Comparison of ENCODE assay signal across 8 cellular contexts in the genomic region with DNA sequence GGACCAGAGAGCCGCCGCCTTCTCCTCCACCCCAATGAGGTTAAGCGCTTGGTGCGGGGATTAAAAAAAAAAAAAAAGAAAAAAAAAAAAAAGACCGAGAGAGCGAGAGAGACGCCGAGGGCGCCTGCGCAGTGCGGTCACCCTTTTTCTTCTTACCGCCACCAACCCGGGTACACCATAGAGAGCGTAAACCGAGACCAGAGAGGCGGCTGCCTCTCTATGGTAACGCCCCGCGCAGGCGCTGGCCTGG. TPM values are rescaled to one million over a fixed set of nuclear protein-coding genes. Genes with fewer than 3 reads are reported as not detected.
A peak's percentile ranks its signal among the peaks of the same experiment; 100 is the strongest.
DNase-seq lines count a peak whose midpoint lies in the region; FAIRE-seq and TF ChIP-seq lines count a peak whose summit lies in the region.

A gene (minus strand): TSS at position 61 of the 250 bp plus-strand sequence. CDS start 43,567 bp downstream, outside the sequence.

- H3K27ac Mint-ChIP-seq in activated naive CD4-positive, alpha-beta T cell treated with anti-CD3 and anti-CD28 coated beads, Interleukin-2, amount 10 ng/mL, durations not matched to agents 7 days and 5 days, result peak within 1 kb of the TSS; percentile 99

- H3K4me3 ChIP-seq in H7 (ENCODE audit: insufficient read depth, low read depth, low read length) (peak within 1 kb of the TSS; percentile 71), MM.1S (ENCODE audit: low read length) (peak within 1 kb of the TSS; percentile 76), neuronal stem cell (ENCODE audit: low read length in 2 of 2) (peak within 1 kb of the TSS; percentile 63 to 92), suprapubic skin (peak within 1 kb of the TSS; percentile 99)

- peak in 1 of 2 donors; percentile 24 for TF ChIP-seq POLR2A in suprapubic skin (IDR thresholded peaks at IDR 0.05)

- H3K14ac ChIP-seq in neuronal stem cell (ENCODE audit: low read length), result peak within 1 kb of the TSS; percentile 40

- peaks cover 2% of the 10 kb centered on the region for H3K79me1 ChIP-seq in neuronal stem cell (ENCODE audit: low read depth, low read length)

- H3K79me2 ChIP-seq in MM.1S (ENCODE audit: low read length), result peaks cover 77% of the 10 kb centered on the region

- H3K23ac ChIP-seq in neuronal stem cell (ENCODE audit: low read depth, low read length, poor library complexity), result peak within 1 kb of the TSS; percentile 70

- no CpG with 5 or more reads among the region's 20 CpGs for WGBS in neuronal stem cell (ENCODE audit: extremely low coverage in 2 of 2, insufficient read length in 2 of 2, insufficient replicate concordance in 1 of 2), 2 donors
- WGBS in suprapubic skin, result under 1% methylated on average over 20 of the region's 20 CpGs

- H3K9ac ChIP-seq in MM.1S (ENCODE audit: low read length) (peak within 1 kb of the TSS; percentile 93), neuronal stem cell (ENCODE audit: low read depth, low read length, poor library complexity) (peak within 1 kb of the TSS; percentile 93)

- peak; percentile 96 for DNase-seq in EL
- DNase-seq in H7, result peak; percentile 95
- peak; percentile 98 for DNase-seq in MM.1S
- DNase-seq in SK-N-DZ (ENCODE audit: low spot score), result peak; percentile 98
- peak; percentile 98 for DNase-seq in activated naive CD4-positive, alpha-beta T cell treated with anti-CD3 and anti-CD28 coated beads, Interleukin-2, amount 10 ng/mL, durations not matched to agents 7 days and 5 days
- DNase-seq in frontal cortex (ENCODE audit: low spot score in 2 of 2), result peak; percentile 92
- peak; percentile 96 for DNase-seq in neuronal stem cell (ENCODE audit: low spot score)
- peak; percentile 97 to 98 for DNase-seq in suprapubic skin (ENCODE audit: low spot score in 2 of 2)

- H3K18ac ChIP-seq in neuronal stem cell (ENCODE audit: low read length), result peak within 1 kb of the TSS; percentile 95

- H2BK5ac ChIP-seq in neuronal stem cell (ENCODE audit: low read length), result peak within 1 kb of the TSS; percentile 15

- H2AFZ ChIP-seq in MM.1S (ENCODE audit: low read length) (peak within 1 kb of the TSS; percentile 84), neuronal stem cell (ENCODE audit: low read length) (peak within 1 kb of the TSS; percentile 86)

- H2BK120ac ChIP-seq in neuronal stem cell (ENCODE audit: low read depth, low read length), result peak within 1 kb of the TSS; percentile 66

- peaks cover 66% of the 10 kb centered on the region for H3K4me1 Mint-ChIP-seq in activated naive CD4-positive, alpha-beta T cell treated with anti-CD3 and anti-CD28 coated beads, Interleukin-2, amount 10 ng/mL, durations not matched to agents 7 days and 5 days

- H3K4me3 Mint-ChIP-seq in activated naive CD4-positive, alpha-beta T cell treated with anti-CD3 and anti-CD28 coated beads, Interleukin-2, amount 10 ng/mL, durations not matched to agents 7 days and 5 days, result peak within 1 kb of the TSS; percentile 87

- peaks cover 19% of the 10 kb centered on the region for H3K36me3 Mint-ChIP-seq in activated naive CD4-positive, alpha-beta T cell treated with anti-CD3 and anti-CD28 coated beads, Interleukin-2, amount 10 ng/mL, durations not matched to agents 7 days and 5 days

- CTCF ChIA-PET in activated naive CD4-positive, alpha-beta T cell treated with anti-CD3 and anti-CD28 coated beads, Interleukin-2, amount 10 ng/mL, durations not matched to agents 7 days and 5 days (lab: Charles Lee), result interaction anchor here (1.0 to 1.4 kb wide), 2 partner anchors 50 to 86 kb away, joined by 3 to 4 read pairs; no protein-coding TSS in a partner anchor

- H3K27me3 ChIP-seq in H7 (ENCODE audit: control insufficient read depth, insufficient read depth, low read length), result no peaks in the 10 kb centered on the region
- no peaks in the 10 kb centered on the region for H3K27me3 ChIP-seq in MM.1S (replicated peaks; ENCODE audit: insufficient read depth, low read length)
- H3K27me3 ChIP-seq in neuronal stem cell (ENCODE audit: control insufficient read depth in 3 of 3, insufficient read depth in 3 of 3, low read depth in 1 of 3, low read length in 3 of 3), result no peaks in the 10 kb centered on the region
- no peaks in the 10 kb centered on the region for H3K27me3 ChIP-seq in suprapubic skin

- H3K9me3 Mint-ChIP-seq in activated naive CD4-positive, alpha-beta T cell treated with anti-CD3 and anti-CD28 coated beads, Interleukin-2, amount 10 ng/mL, durations not matched to agents 7 days and 5 days, result no peaks in the 10 kb centered on the region

- TF ChIP-seq CTCF in MM.1S (IDR thresholded peaks at IDR 0.05; ENCODE audit: low read length), result no peak
- TF ChIP-seq CTCF in suprapubic skin (IDR thresholded peaks at IDR 0.05), result no peak

- H3K27ac ChIP-seq in MM.1S (ENCODE audit: low read length) (peak within 1 kb of the TSS; percentile 92), neuronal stem cell (replicated peaks; ENCODE audit: low read length) (peak within 1 kb of the TSS; percentile 89), suprapubic skin (peak within 1 kb of the TSS; percentile 94)

- no peak within 1 kb of the TSS for H4K91ac ChIP-seq in neuronal stem cell (ENCODE audit: low read depth, low read length, poor library complexity)

- H3K9me3 ChIP-seq in MM.1S (replicated peaks; ENCODE audit: insufficient read depth, low read length), result no peaks in the 10 kb centered on the region
- no peaks in the 10 kb centered on the region for H3K9me3 ChIP-seq in neuronal stem cell (replicated peaks in 1 of 2; ENCODE audit: control insufficient read depth in 2 of 2, insufficient read depth in 1 of 2, low read depth in 1 of 2, low read length in 2 of 2)
- no peaks in the 10 kb centered on the region for H3K9me3 ChIP-seq in suprapubic skin

- no peak within 1 kb of the TSS for H3K4ac ChIP-seq in neuronal stem cell (ENCODE audit: low read length)

- H2AK5ac ChIP-seq in neuronal stem cell (ENCODE audit: low read depth, low read length), result no peak within 1 kb of the TSS

- peaks cover 9% of the 10 kb centered on the region; the same call in 1 of the 2 replicates for H3K4me1 ChIP-seq in MM.1S (ENCODE audit: low read length)
- peaks cover 1 to 6% of the 10 kb centered on the region in 2 donors for H3K4me1 ChIP-seq in neuronal stem cell (ENCODE audit: control insufficient read depth in 2 of 2, insufficient read depth in 1 of 2, low read depth in 1 of 2, low read length in 2 of 2)
- peaks cover 46% of the 10 kb centered on the region for H3K4me1 ChIP-seq in suprapubic skin

- no peak for TF ChIP-seq EP300 in suprapubic skin (IDR thresholded peaks at IDR 0.05)

- H4K20me1 ChIP-seq in MM.1S (ENCODE audit: insufficient read depth, low read length), result no peaks in the 10 kb centered on the region; the same call in 1 of the 2 replicates

- H3K36me3 ChIP-seq in H7 (replicated peaks; ENCODE audit: control insufficient read depth, insufficient read depth, low read length), result no peaks in the 10 kb centered on the region
- no peaks in the 10 kb centered on the region for H3K36me3 ChIP-seq in MM.1S (replicated peaks; ENCODE audit: insufficient read depth, low read length)
- peaks cover 0 to 18% of the 10 kb centered on the region in 2 donors for H3K36me3 ChIP-seq in neuronal stem cell (replicated peaks in 1 of 2; ENCODE audit: control insufficient read depth in 2 of 2, insufficient read depth in 2 of 2, low read length in 2 of 2)
- H3K36me3 ChIP-seq in suprapubic skin, result no peaks in the 10 kb centered on the region

- H2BK15ac ChIP-seq in neuronal stem cell (ENCODE audit: low read length), result peak within 1 kb of the TSS; percentile 59

- H3K27me3 Mint-ChIP-seq in activated naive CD4-positive, alpha-beta T cell treated with anti-CD3 and anti-CD28 coated beads, Interleukin-2, amount 10 ng/mL, durations not matched to agents 7 days and 5 days, result peaks cover 5% of the 10 kb centered on the region

- H4K8ac ChIP-seq in neuronal stem cell (ENCODE audit: low read depth, low read length), result no peak within 1 kb of the TSS

- H3K4me2 ChIP-seq in MM.1S (ENCODE audit: low read depth, low read length) (peak within 1 kb of the TSS; percentile 78), neuronal stem cell (ENCODE audit: insufficient read depth, low read length, poor library complexity, severe bottlenecking) (peak within 1 kb of the TSS; percentile 69)

- no peak for FAIRE-seq in frontal cortex (lab: Jason Lieb, UNC)

- H2BK12ac ChIP-seq in neuronal stem cell (ENCODE audit: low read length), result no peak within 1 kb of the TSS

- H3F3A ChIP-seq in MM.1S (ENCODE audit: insufficient read depth, low read length), result peaks cover 25% of the 10 kb centered on the region

- no peaks in the 10 kb centered on the region for H3K9me2 ChIP-seq in MM.1S (replicated peaks; ENCODE audit: insufficient read depth, low read length)

RNA-seq across cellular contexts. Expression of the gene that starts here (rescaled TPM):
- total RNA-seq in H7 (2014; rRNA removed; shearing (Covaris generic)), result 22.9 and 33.1 TPM in 2 replicates
- 21.5 and 25.2 TPM in 2 replicates for polyA plus RNA-seq in SK-N-DZ (2014; cell fraction: cytosol; rRNA removed)
- polyA plus RNA-seq in SK-N-DZ (2014; cell fraction: nucleus; rRNA removed), result 28.2 and 37.6 TPM in 2 replicates
- total RNA-seq in frontal cortex (129 TPM), suprapubic skin (10 to 100 TPM; 53.3 to 99.5 (median 67.6) TPM)
- polyA plus RNA-seq in neuronal stem cell (2013, experiment 1 of 2), result 22.4 TPM
- polyA plus RNA-seq in neuronal stem cell (2013, experiment 2 of 2), result 22.3 TPM

Comparison
In these comparisons a context has a peak if more than half of its experiments do, and no peak if none do; other contexts are left out.
1. Peak in every context shown above with its lines: DNase-seq, H3K4me3 ChIP-seq and H3K27ac ChIP-seq.